In the genomic region with DNA sequence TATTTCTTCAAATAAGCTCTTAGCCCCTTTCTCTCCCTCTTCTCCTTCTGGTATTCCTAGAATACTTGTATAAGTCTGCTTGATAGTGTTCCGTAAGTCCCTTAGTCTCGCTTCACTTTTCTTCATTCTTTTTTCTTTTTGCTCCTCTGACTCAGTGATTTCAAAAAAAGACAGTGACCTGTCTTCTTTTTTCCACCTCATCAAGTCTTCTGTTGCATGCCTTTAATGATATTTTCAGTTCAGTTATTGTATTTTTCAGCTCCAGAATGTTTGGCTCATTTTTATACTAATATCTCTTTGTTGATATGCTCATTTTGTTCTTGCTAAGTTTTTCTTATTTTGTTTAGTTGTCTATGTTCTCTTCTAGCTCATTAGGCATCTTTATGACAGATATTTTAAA, we compare ENCODE assay signal across 10 cellular contexts.
"Had no signal": no experiment of that assay in that cellular context is flagged by ENCODE, and none has a peak within 500 bp of the region (broad histone marks: within the 10 kb centered on the region; RNA-seq: fewer than 3 reads in every experiment).

No MANE protein-coding gene starts in this region.

- DNase-seq: H9, HCEC 1CT, HFFc6, IMR-90, KBM-7 had no signal

- ATAC-seq: GM23338 had no signal

- H2AFZ ChIP-seq: GM23338 had no signal

- H3K4me2 ChIP-seq: GM23338, KMS-11 had no signal

- H3K4me3 Mint-ChIP-seq: GM23338, H9, HFFc6 had no signal

- H3K27ac Mint-ChIP-seq: GM23338, H9, HFFc6 had no signal

- H3K4me3 ChIP-seq: GM23338 had no signal

- H3K27ac ChIP-seq: HL-60, KMS-11 had no signal

- H3K9ac ChIP-seq: KMS-11 had no signal

- FAIRE-seq: H1, H54 had no signal
